8 cellular contexts compared by ENCODE assay signal in genomic region chr10:114239117-114239993, GRCh38. TPM values are rescaled to one million over a fixed set of nuclear protein-coding genes. Genes with fewer than 3 reads are reported as not detected.
DNase-seq lines count a peak whose midpoint lies in the region; ATAC-seq and TF ChIP-seq lines count a peak whose summit lies in the region.

VWA2 (plus strand) TSS chr10:114239254; CDS start chr10:114248714, 9,460 bp downstream.

- no TSS peak for BruUV-seq in Panc1 (replicated peaks; lab: Mats Ljungman, UMichigan)

- H3K27ac Mint-ChIP-seq in activated CD4-positive, alpha-beta T cell treated with anti-CD3 and anti-CD28 coated beads, Interleukin-2, amount 10 ng/mL, durations not matched to agents 7 days and 5 days, result no peak within 1 kb of the TSS
- H3K27ac Mint-ChIP-seq in endothelial cell (ENCODE audit: unreplicated experiment) (peak within 1 kb of the TSS; percentile 36), osteocyte (ENCODE audit: unreplicated experiment) (no peak within 1 kb of the TSS)

- H3K9me3 ChIP-seq in Panc1 (ENCODE audit: control insufficient read depth, insufficient read depth, low read depth, low read length), result no peaks in the 10 kb centered on the region

- in situ Hi-C loops in Panc1 (cut with HindIII; ENCODE audit: low pct_unique_long_range_greater_than_20kb, low sequenced_read_pairs), result no loop called here

- H3K9me3 Mint-ChIP-seq in activated CD4-positive, alpha-beta T cell treated with anti-CD3 and anti-CD28 coated beads, Interleukin-2, amount 10 ng/mL, durations not matched to agents 7 days and 5 days, result no peaks in the 10 kb centered on the region
- no peaks in the 10 kb centered on the region for H3K9me3 Mint-ChIP-seq in endothelial cell (ENCODE audit: unreplicated experiment)
- H3K9me3 Mint-ChIP-seq in osteocyte (ENCODE audit: unreplicated experiment), result no peaks in the 10 kb centered on the region

- intact Hi-C loops in Panc1 (cut with micrococcal nuclease; ENCODE audit: unreplicated experiment), result no loop called here

- TF ChIP-seq CTCF in Panc1 (IDR thresholded peaks at IDR 0.05) (peak; percentile 75; the same call in 1 of the 2 replicates), endothelial cell (IDR thresholded peaks at IDR 0.05; ENCODE audit: unreplicated experiment) (no peak), osteocyte (IDR thresholded peaks at IDR 0.05) (peak; percentile 22)

- POLR2A ChIA-PET in activated CD4-positive, alpha-beta T cell treated with anti-CD3 and anti-CD28 coated beads, Interleukin-2, amount 10 ng/mL, durations not matched to agents 7 days and 5 days (lab: Charles Lee), result no interaction called here
- POLR2A ChIA-PET in Panc1 (lab: Charles Lee), result no interaction called here

- H3K27me3 Mint-ChIP-seq in activated CD4-positive, alpha-beta T cell treated with anti-CD3 and anti-CD28 coated beads, Interleukin-2, amount 10 ng/mL, durations not matched to agents 7 days and 5 days, result peaks cover 72% of the 10 kb centered on the region
- peaks cover 3% of the 10 kb centered on the region for H3K27me3 Mint-ChIP-seq in endothelial cell (ENCODE audit: unreplicated experiment)
- peaks cover 78% of the 10 kb centered on the region for H3K27me3 Mint-ChIP-seq in osteocyte (ENCODE audit: unreplicated experiment)

- no peaks in the 10 kb centered on the region for H3K36me3 Mint-ChIP-seq in activated CD4-positive, alpha-beta T cell treated with anti-CD3 and anti-CD28 coated beads, Interleukin-2, amount 10 ng/mL, durations not matched to agents 7 days and 5 days (ENCODE audit: low read depth)
- H3K36me3 Mint-ChIP-seq in endothelial cell (ENCODE audit: low read depth, unreplicated experiment), result no peaks in the 10 kb centered on the region
- no peaks in the 10 kb centered on the region for H3K36me3 Mint-ChIP-seq in osteocyte (ENCODE audit: unreplicated experiment)

- H3K4me1 Mint-ChIP-seq in activated CD4-positive, alpha-beta T cell treated with anti-CD3 and anti-CD28 coated beads, Interleukin-2, amount 10 ng/mL, durations not matched to agents 7 days and 5 days, result peaks cover 4% of the 10 kb centered on the region
- peaks cover 13% of the 10 kb centered on the region for H3K4me1 Mint-ChIP-seq in endothelial cell (ENCODE audit: unreplicated experiment)
- peaks cover 7% of the 10 kb centered on the region for H3K4me1 Mint-ChIP-seq in osteocyte (ENCODE audit: unreplicated experiment)

- no peak within 1 kb of the TSS for H3K4me3 Mint-ChIP-seq in activated CD4-positive, alpha-beta T cell treated with anti-CD3 and anti-CD28 coated beads, Interleukin-2, amount 10 ng/mL, durations not matched to agents 7 days and 5 days
- H3K4me3 Mint-ChIP-seq in endothelial cell (ENCODE audit: unreplicated experiment), result peak within 1 kb of the TSS; percentile 59
- peak within 1 kb of the TSS; percentile 59 for H3K4me3 Mint-ChIP-seq in osteocyte (ENCODE audit: unreplicated experiment)

- H3K4me1 ChIP-seq in Panc1 (ENCODE audit: control insufficient read depth, insufficient read depth, low read length), result peaks cover 3% of the 10 kb centered on the region; the same call in 1 of the 2 replicates

- H3K4me3 ChIP-seq in Panc1 (ENCODE audit: low read depth in 2 of 2, low read length in 2 of 2), result peak within 1 kb of the TSS; percentile 42 to 44

- H3K27ac ChIP-seq in Panc1 (ENCODE audit: low read length), result no peak within 1 kb of the TSS

- CTCF ChIA-PET in activated CD4-positive, alpha-beta T cell treated with anti-CD3 and anti-CD28 coated beads, Interleukin-2, amount 10 ng/mL, durations not matched to agents 7 days and 5 days (lab: Charles Lee), result no interaction called here
- CTCF ChIA-PET in Panc1 (lab: Charles Lee), result interaction anchor here (0.6 to 0.8 kb wide), 3 partner anchors 10 to 482 kb away, joined by 3 to 4 read pairs (median 3); no protein-coding TSS in a partner anchor

- DNase-seq in activated CD4-positive, alpha-beta T cell treated with anti-CD3 and anti-CD28 coated beads for 24 hours (ENCODE audit: low read depth in 2 of 2), result peak; percentile 3 to 15
- DNase-seq in activated CD4-positive, alpha-beta T cell treated with anti-CD3 and anti-CD28 coated beads, Interleukin-2, amount 10 ng/mL, durations not matched to agents 7 days and 5 days, result no peak
- DNase-seq in Panc1 (ENCODE audit: low read depth, low spot score) (no peak), endothelial cell (ENCODE audit: low spot score) (peak; percentile 55), osteocyte (ENCODE audit: extremely low spot score, unreplicated experiment) (no peak), T1000 (lab: John Stamatoyannopoulos, UW) (no peak), HUDEP-2 (lab: John Stamatoyannopoulos, UW; ENCODE audit: unreplicated experiment in 76 of 76) (no peak)
- no peak for DNase-seq in effector CD4-positive, alpha-beta T cell

- peaks cover 47% of the 10 kb centered on the region for H3K27me3 ChIP-seq in Panc1 (ENCODE audit: control insufficient read depth, insufficient read depth, low read length)

- ATAC-seq in Panc1, result peak; percentile 83

- no peaks in the 10 kb centered on the region for H3K36me3 ChIP-seq in Panc1 (ENCODE audit: control insufficient read depth, insufficient read depth, low read length)

RNA-seq across cellular contexts. Expression of gene VWA2, which starts in this region (rescaled TPM):
- not detected for total RNA-seq in activated CD4-positive, alpha-beta T cell treated with anti-CD3 and anti-CD28 coated beads, Interleukin-2, amount 10 ng/mL, durations not matched to agents 7 days and 5 days
- total RNA-seq in Panc1 (2021; ENCODE audit: unreplicated experiment), result 0.77 TPM
- polyA plus RNA-seq in Panc1 (2012; ENCODE audit: insufficient read length), result 0.55 TPM
- 2.4 TPM for total RNA-seq in endothelial cell (ENCODE audit: unreplicated experiment)
- not detected in 2 replicates for total RNA-seq in osteocyte

Comparison
In these comparisons a context has a peak if more than half of its experiments do, and no peak if none do; other contexts are left out.
1. DNase-seq: peak in activated CD4-positive, alpha-beta T cell treated with anti-CD3 and anti-CD28 coated beads for 24 hours (2 of 2) and endothelial cell (single experiment); none in activated CD4-positive, alpha-beta T cell treated with anti-CD3 and anti-CD28 coated beads, Interleukin-2, amount 10 ng/mL, durations not matched to agents 7 days and 5 days (single experiment), Panc1 (single experiment), osteocyte (single experiment), T1000 (single experiment), effector CD4-positive, alpha-beta T cell (single experiment) and HUDEP-2 (0 of 76).
2. Peak in ATAC-seq and H3K4me3 ChIP-seq in Panc1; RNA of the gene not detected or under 1 TPM.